In genomic region chr1:51410568-51411460, GRCh38 we compare ENCODE assay signal across 17 cellular contexts.
DNase-seq lines count a peak whose midpoint lies in the region; ATAC-seq and TF ChIP-seq lines count a peak whose summit lies in the region.
"Had no signal": no experiment of that assay in that cellular context is flagged by ENCODE, and none has a peak within 500 bp of the region (broad histone marks: within the 10 kb centered on the region; RNA-seq: fewer than 3 reads in every experiment).

No MANE protein-coding gene starts in this region.

- H3K36me3 Mint-ChIP-seq in activated B cell treated with CpG ODN at 0.5 μM for 24 hours (ENCODE audit: low read depth), result peaks cover 69% of the 10 kb centered on the region
- H3K36me3 Mint-ChIP-seq in activated T-helper 1 cell treated with anti-CD3 and anti-CD28 coated beads, Interleukin-12 subunit alpha, Interleukin-12 subunit beta, Interleukin-2, Interleukin-4 antibody, amounts not matched to agents 30 ng/mL and 10 ng/mL and 1 ng/mL, durations not matched to agents 14 hours and 24 hours and 36 hours (ENCODE audit: low read depth), result peaks cover 39% of the 10 kb centered on the region

- H3K4me1 Mint-ChIP-seq in activated B cell treated with CpG ODN at 0.5 μM for 24 hours, result peaks cover 3% of the 10 kb centered on the region
- no peaks in the 10 kb centered on the region for H3K4me1 Mint-ChIP-seq in activated T-helper 1 cell treated with anti-CD3 and anti-CD28 coated beads, Interleukin-12 subunit alpha, Interleukin-12 subunit beta, Interleukin-2, Interleukin-4 antibody, amounts not matched to agents 30 ng/mL and 10 ng/mL and 1 ng/mL, durations not matched to agents 14 hours and 24 hours and 36 hours (ENCODE audit: low read depth)

- peak; percentile 68 for ATAC-seq in GM18868 (IDR thresholded peaks at IDR 0.05; ENCODE audit: unreplicated experiment)
- no peak for ATAC-seq in activated B cell treated with CpG ODN at 0.5 μM for 24 hours (ENCODE audit: low read depth)
- ATAC-seq in left lung, result no peak
- ATAC-seq: body of pancreas; effector memory CD8-positive, alpha-beta T cell had no signal

- H3K4me2 ChIP-seq in mesendoderm (ENCODE audit: low read length), result no peak overlapping the region
- H3K4me2 ChIP-seq: BLaER1 had no signal

- H3K4me1 ChIP-seq in mesendoderm (ENCODE audit: control insufficient read depth, low read depth, low read length) (no peaks in the 10 kb centered on the region), Peyer's patch (no peaks in the 10 kb centered on the region), left lung (no peaks in the 10 kb centered on the region)
- H3K4me1 ChIP-seq: body of pancreas had no signal

- H2AK5ac ChIP-seq in mesendoderm (ENCODE audit: low read length), result no peak overlapping the region

- H3K27ac Mint-ChIP-seq in activated B cell treated with CpG ODN at 0.5 μM for 24 hours, result peak overlapping the region; percentile 18
- no peak overlapping the region for H3K27ac Mint-ChIP-seq in activated T-helper 1 cell treated with anti-CD3 and anti-CD28 coated beads, Interleukin-12 subunit alpha, Interleukin-12 subunit beta, Interleukin-2, Interleukin-4 antibody, amounts not matched to agents 30 ng/mL and 10 ng/mL and 1 ng/mL, durations not matched to agents 14 hours and 24 hours and 36 hours
- H3K27ac Mint-ChIP-seq: effector memory CD8-positive, alpha-beta T cell; stimulated activated naive CD8-positive, alpha-beta T cell treated with anti-CD3 and anti-CD28 coated beads, Interleukin-15, Interleukin-2, amounts not matched to agents 100 ng/mL and 50 ng/mL, for 24 hours had no signal

- WGBS in mesendoderm (ENCODE audit: extremely low coverage, insufficient coverage, low lambda C conversion rate), result no CpG with 5 or more reads among the region's 5 CpGs

- H3K9me3 Mint-ChIP-seq in activated B cell treated with CpG ODN at 0.5 μM for 24 hours, result peaks cover 4% of the 10 kb centered on the region
- no peaks in the 10 kb centered on the region for H3K9me3 Mint-ChIP-seq in activated T-helper 1 cell treated with anti-CD3 and anti-CD28 coated beads, Interleukin-12 subunit alpha, Interleukin-12 subunit beta, Interleukin-2, Interleukin-4 antibody, amounts not matched to agents 30 ng/mL and 10 ng/mL and 1 ng/mL, durations not matched to agents 14 hours and 24 hours and 36 hours
- H3K9me3 Mint-ChIP-seq: stimulated activated naive CD8-positive, alpha-beta T cell treated with anti-CD3 and anti-CD28 coated beads, Interleukin-15, Interleukin-2, amounts not matched to agents 100 ng/mL and 50 ng/mL, for 24 hours had no signal

- H2BK120ac ChIP-seq in mesendoderm (ENCODE audit: low read depth, low read length), result no peak overlapping the region

- H2BK15ac ChIP-seq in mesendoderm (replicated peaks; ENCODE audit: low read depth), result no peak overlapping the region

- H3K27me3 ChIP-seq in mesendoderm (ENCODE audit: insufficient read depth, low read length, poor library complexity) (no peaks in the 10 kb centered on the region), Peyer's patch (no peaks in the 10 kb centered on the region), left lung (no peaks in the 10 kb centered on the region)
- H3K27me3 ChIP-seq: BLaER1, body of pancreas had no signal

- no peak overlapping the region for H3K23ac ChIP-seq in mesendoderm (ENCODE audit: low read length)

- POLR2A ChIA-PET in activated B cell treated with CpG ODN at 0.5 μM for 24 hours (lab: Charles Lee), result interaction anchor here (0.7 kb wide), 1 partner anchor 16 kb away, joined by 6 read pairs; no protein-coding TSS in a partner anchor

- intact Hi-C loops in activated B cell treated with CpG ODN at 0.5 μM for 24 hours (cut with micrococcal nuclease), result no loop called here
- intact Hi-C loops in activated T-helper 1 cell treated with anti-CD3 and anti-CD28 coated beads, Interleukin-12 subunit alpha, Interleukin-12 subunit beta, Interleukin-2, Interleukin-4 antibody, amounts not matched to agents 30 ng/mL and 10 ng/mL and 1 ng/mL, durations not matched to agents 14 hours and 24 hours and 36 hours (cut with micrococcal nuclease), result no loop called here
- intact Hi-C loops in left lung (cut with DNase I), result no loop called here

- peaks cover 1% of the 10 kb centered on the region for H3K36me3 ChIP-seq in mesendoderm (ENCODE audit: control insufficient read depth, insufficient read depth, low read length)
- H3K36me3 ChIP-seq in Peyer's patch, result peaks cover 0 to 38% (median 4%) of the 10 kb centered on the region in 3 donors
- H3K36me3 ChIP-seq in left lung, result peaks cover 0 to 42% of the 10 kb centered on the region in 2 donors

- no peaks in the 10 kb centered on the region for H3K79me1 ChIP-seq in mesendoderm (ENCODE audit: low read length)

- no peaks in the 10 kb centered on the region for H3K27me3 Mint-ChIP-seq in activated B cell treated with CpG ODN at 0.5 μM for 24 hours
- H3K27me3 Mint-ChIP-seq in activated T-helper 1 cell treated with anti-CD3 and anti-CD28 coated beads, Interleukin-12 subunit alpha, Interleukin-12 subunit beta, Interleukin-2, Interleukin-4 antibody, amounts not matched to agents 30 ng/mL and 10 ng/mL and 1 ng/mL, durations not matched to agents 14 hours and 24 hours and 36 hours (ENCODE audit: insufficient read depth), result no peaks in the 10 kb centered on the region
- H3K27me3 Mint-ChIP-seq: effector memory CD8-positive, alpha-beta T cell; stimulated activated naive CD8-positive, alpha-beta T cell treated with anti-CD3 and anti-CD28 coated beads, Interleukin-15, Interleukin-2, amounts not matched to agents 100 ng/mL and 50 ng/mL, for 24 hours had no signal

- no peak overlapping the region for H3K4me3 Mint-ChIP-seq in activated B cell treated with CpG ODN at 0.5 μM for 24 hours
- no peak overlapping the region for H3K4me3 Mint-ChIP-seq in activated T-helper 1 cell treated with anti-CD3 and anti-CD28 coated beads, Interleukin-12 subunit alpha, Interleukin-12 subunit beta, Interleukin-2, Interleukin-4 antibody, amounts not matched to agents 30 ng/mL and 10 ng/mL and 1 ng/mL, durations not matched to agents 14 hours and 24 hours and 36 hours
- H3K4me3 Mint-ChIP-seq: effector memory CD8-positive, alpha-beta T cell; stimulated activated naive CD8-positive, alpha-beta T cell treated with anti-CD3 and anti-CD28 coated beads, Interleukin-15, Interleukin-2, amounts not matched to agents 100 ng/mL and 50 ng/mL, for 24 hours had no signal

- H4K5ac ChIP-seq in mesendoderm (ENCODE audit: low read length), result no peak overlapping the region

- DNase-seq in COLO829 (ENCODE audit: low spot score), result peak; percentile 4
- no peak for DNase-seq in activated B cell treated with CpG ODN at 0.5 μM for 24 hours
- DNase-seq in mesendoderm, result peak; percentile 80
- no peak for DNase-seq in activated T-helper 1 cell treated with anti-CD3 and anti-CD28 coated beads, Interleukin-12 subunit alpha, Interleukin-12 subunit beta, Interleukin-2, Interleukin-4 antibody, amounts not matched to agents 30 ng/mL and 10 ng/mL and 1 ng/mL, durations not matched to agents 14 hours and 24 hours and 36 hours (ENCODE audit: low spot score)
- no peak for DNase-seq in Peyer's patch
- no peak for DNase-seq in iPS-NIHi7 (ENCODE audit: extremely low spot score)
- no peak for DNase-seq in left lung
- DNase-seq: activated CD4-positive, alpha-beta T cell treated with anti-CD3 and anti-CD28 coated beads, Interleukin-2, amount 50 U/mL, for 4 hours; body of pancreas; effector memory CD8-positive, alpha-beta T cell; kidney; NCI-H1105; NCI-H446 treated with DMSO at 0.1 percent for 48 hours; stimulated activated CD4-positive, alpha-beta T cell treated with anti-CD3 and anti-CD28 coated beads, Interleukin-4, amount 100 ng/mL, for 4 hours had no signal

- H3K56ac ChIP-seq in mesendoderm (ENCODE audit: low read length), result no peak overlapping the region

- no peak for TF ChIP-seq POLR2A in Peyer's patch (IDR thresholded peaks at IDR 0.05)

- H4K8ac ChIP-seq in mesendoderm (ENCODE audit: low read depth, low read length), result no peak overlapping the region

- TF ChIP-seq CTCF in activated B cell treated with CpG ODN at 0.5 μM for 24 hours (IDR thresholded peaks at IDR 0.05) (no peak), Peyer's patch (IDR thresholded peaks at IDR 0.05) (no peak), left lung (IDR thresholded peaks at IDR 0.05) (no peak)

- H3K4ac ChIP-seq in mesendoderm (ENCODE audit: low read depth, low read length), result no peak overlapping the region

- no peak overlapping the region for H3K9ac ChIP-seq in mesendoderm (ENCODE audit: low read length)
- H3K9ac ChIP-seq: BLaER1 had no signal

- no peaks in the 10 kb centered on the region for H3K79me2 ChIP-seq in mesendoderm (ENCODE audit: control insufficient read depth, insufficient read depth, low read length)

- H3K9me3 ChIP-seq in Peyer's patch (no peaks in the 10 kb centered on the region), left lung (no peaks in the 10 kb centered on the region)
- H3K9me3 ChIP-seq: BLaER1, body of pancreas had no signal

- H3K27ac ChIP-seq in mesendoderm (ENCODE audit: low read depth, low read length) (no peak overlapping the region), Peyer's patch (no peak overlapping the region), left lung (no peak overlapping the region)
- H3K27ac ChIP-seq: BLaER1, body of pancreas had no signal

- H3K18ac ChIP-seq in mesendoderm (ENCODE audit: low read length), result no peak overlapping the region

- CTCF ChIA-PET in activated B cell treated with CpG ODN at 0.5 μM for 24 hours (lab: Charles Lee), result no interaction called here

- no peak overlapping the region for H3K4me3 ChIP-seq in mesendoderm (ENCODE audit: low read length)
- no peak overlapping the region for H3K4me3 ChIP-seq in Peyer's patch
- no peak overlapping the region for H3K4me3 ChIP-seq in left lung
- H3K4me3 ChIP-seq: BLaER1, body of pancreas had no signal

- H2BK5ac ChIP-seq in mesendoderm (ENCODE audit: low read length), result no peak overlapping the region

Comparison
In these comparisons a context has a peak if more than half of its experiments do, and no peak if none do; other contexts are left out.
1. DNase-seq: peak in COLO829 (single experiment) and mesendoderm (single experiment); none in activated B cell treated with CpG ODN at 0.5 μM for 24 hours (single experiment), activated T-helper 1 cell treated with anti-CD3 and anti-CD28 coated beads, Interleukin-12 subunit alpha, Interleukin-12 subunit beta, Interleukin-2, Interleukin-4 antibody, amounts not matched to agents 30 ng/mL and 10 ng/mL and 1 ng/mL, durations not matched to agents 14 hours and 24 hours and 36 hours (single experiment), Peyer's patch (0 of 3), iPS-NIHi7 (single experiment) and left lung (0 of 2).